In genomic region chr6:44627879-44628271, GRCh38 we compare ENCODE assay signal across 13 cellular contexts.
A peak's percentile ranks its signal among the peaks of the same experiment; 100 is the strongest.
DNase-seq lines count a peak whose midpoint lies in the region; ATAC-seq and TF ChIP-seq lines count a peak whose summit lies in the region.
"Had no signal": no experiment of that assay in that cellular context is flagged by ENCODE, and none has a peak within 500 bp of the region (broad histone marks: within the 10 kb centered on the region; RNA-seq: fewer than 3 reads in every experiment).

No MANE protein-coding gene starts in this region.

- no peak overlapping the region for H3K27ac ChIP-seq in OCI-LY3 (ENCODE audit: low read length)
- H3K27ac ChIP-seq in neural progenitor cell: no peak overlapping the region
- H3K27ac ChIP-seq: 22Rv1 had no signal

- H3K4me3 Mint-ChIP-seq in T-helper 2 cell treated with Interferon-gamma antibody and Interleukin-4, amounts not matched to agents 5 μg/mL and 100 μg/mL, for 36 hours: no peak overlapping the region
- H3K4me3 Mint-ChIP-seq in neural progenitor cell: no peak overlapping the region
- H3K4me3 Mint-ChIP-seq in activated naive CD4-positive, alpha-beta T cell treated with anti-CD3 and anti-CD28 coated beads for 36 hours: no peak overlapping the region

- no peaks in the 10 kb centered on the region for H3K36me3 Mint-ChIP-seq in T-helper 2 cell treated with Interferon-gamma antibody and Interleukin-4, amounts not matched to agents 5 μg/mL and 100 μg/mL, for 36 hours (ENCODE audit: low read depth)
- no peaks in the 10 kb centered on the region for H3K36me3 Mint-ChIP-seq in neural progenitor cell
- H3K36me3 Mint-ChIP-seq in activated naive CD4-positive, alpha-beta T cell treated with anti-CD3 and anti-CD28 coated beads for 36 hours (ENCODE audit: low read depth): no peaks in the 10 kb centered on the region
- H3K36me3 Mint-ChIP-seq: CD4-positive, alpha-beta memory T cell had no signal

- CTCF ChIA-PET in activated naive CD4-positive, alpha-beta T cell treated with anti-CD3 and anti-CD28 coated beads for 36 hours (lab: Charles Lee): interaction anchor here (1.1 to 1.4 kb wide), 2 partner anchors 27 to 152 kb away, joined by 3 read pairs; no protein-coding TSS in a partner anchor

- H3K4me2 ChIP-seq in OCI-LY3 (ENCODE audit: low read length): peak overlapping the region; percentile 43
- H3K4me2 ChIP-seq in neural progenitor cell: no peak overlapping the region

- no peak overlapping the region for H3K4me3 ChIP-seq in OCI-LY3 (ENCODE audit: low read length)
- H3K4me3 ChIP-seq in neural progenitor cell: no peak overlapping the region

- H3K27me3 ChIP-seq in OCI-LY3 (ENCODE audit: low read depth, low read length) (peaks cover 12% of the 10 kb centered on the region), neural progenitor cell (no peaks in the 10 kb centered on the region)

- peak overlapping the region; percentile 74 for H3K27ac Mint-ChIP-seq in T-helper 2 cell treated with Interferon-gamma antibody and Interleukin-4, amounts not matched to agents 5 μg/mL and 100 μg/mL, for 36 hours
- peak overlapping the region; percentile 65 for H3K27ac Mint-ChIP-seq in neural progenitor cell
- H3K27ac Mint-ChIP-seq in activated naive CD4-positive, alpha-beta T cell treated with anti-CD3 and anti-CD28 coated beads for 36 hours: no peak overlapping the region

- H3F3A ChIP-seq in neural progenitor cell (ENCODE audit: low read depth): no peaks in the 10 kb centered on the region

- no peaks in the 10 kb centered on the region for H4K20me1 ChIP-seq in OCI-LY3 (ENCODE audit: insufficient read depth, low read length)
- no peaks in the 10 kb centered on the region for H4K20me1 ChIP-seq in neural progenitor cell (ENCODE audit: low read depth)

- H3K9me3 ChIP-seq in OCI-LY3 (ENCODE audit: insufficient read depth, low read length): no peaks in the 10 kb centered on the region
- H3K9me3 ChIP-seq in neural progenitor cell (ENCODE audit: low read depth): no peaks in the 10 kb centered on the region

- H3K79me2 ChIP-seq in OCI-LY3 (ENCODE audit: low read length) (no peaks in the 10 kb centered on the region), neural progenitor cell (ENCODE audit: low read depth) (no peaks in the 10 kb centered on the region)

- H3K36me3 ChIP-seq in OCI-LY3 (replicated peaks; ENCODE audit: low read depth, low read length) (no peaks in the 10 kb centered on the region), neural progenitor cell (no peaks in the 10 kb centered on the region)

- ATAC-seq in GM21526 (IDR thresholded peaks at IDR 0.05; ENCODE audit: low FRiP score, unreplicated experiment) (no peak), GM21360 (IDR thresholded peaks at IDR 0.05; ENCODE audit: unreplicated experiment) (no peak)

- H3K9ac ChIP-seq in OCI-LY3 (ENCODE audit: low read length) (no peak overlapping the region), neural progenitor cell (no peak overlapping the region)

- no peaks in the 10 kb centered on the region for H3K9me3 Mint-ChIP-seq in T-helper 2 cell treated with Interferon-gamma antibody and Interleukin-4, amounts not matched to agents 5 μg/mL and 100 μg/mL, for 36 hours
- H3K9me3 Mint-ChIP-seq in neural progenitor cell: no peaks in the 10 kb centered on the region
- no peaks in the 10 kb centered on the region for H3K9me3 Mint-ChIP-seq in activated naive CD4-positive, alpha-beta T cell treated with anti-CD3 and anti-CD28 coated beads for 36 hours
- H3K9me3 Mint-ChIP-seq: CD4-positive, alpha-beta memory T cell had no signal

- H3K27me3 Mint-ChIP-seq in T-helper 2 cell treated with Interferon-gamma antibody and Interleukin-4, amounts not matched to agents 5 μg/mL and 100 μg/mL, for 36 hours (ENCODE audit: low read depth): no peaks in the 10 kb centered on the region
- peaks cover 4% of the 10 kb centered on the region for H3K27me3 Mint-ChIP-seq in neural progenitor cell (ENCODE audit: insufficient read depth, low read depth)
- H3K27me3 Mint-ChIP-seq in activated naive CD4-positive, alpha-beta T cell treated with anti-CD3 and anti-CD28 coated beads for 36 hours (ENCODE audit: low read depth): no peaks in the 10 kb centered on the region

- DNase-seq in T-helper 2 cell treated with Interferon-gamma antibody and Interleukin-4, amounts not matched to agents 5 μg/mL and 100 μg/mL, for 36 hours (ENCODE audit: low spot score): no peak
- DNase-seq in T-helper 2 cell: no peak
- no peak for DNase-seq in neural progenitor cell (ENCODE audit: low spot score)
- no peak for DNase-seq in activated naive CD4-positive, alpha-beta T cell treated with anti-CD3 and anti-CD28 coated beads for 36 hours
- no peak for DNase-seq in NK-92 (lab: John Stamatoyannopoulos, UW; ENCODE audit: unreplicated experiment)
- DNase-seq: CD4-positive, alpha-beta memory T cell; DMS79; IMR-90; KBM-7 had no signal

- H2AFZ ChIP-seq in OCI-LY3 (ENCODE audit: low read depth, low read length): peak overlapping the region; percentile 54; the same call in 1 of the 2 replicates
- no peak overlapping the region for H2AFZ ChIP-seq in neural progenitor cell (replicated peaks)

- H3K4me1 ChIP-seq in OCI-LY3 (ENCODE audit: low read length): peaks cover 55% of the 10 kb centered on the region
- peaks cover 16% of the 10 kb centered on the region for H3K4me1 ChIP-seq in neural progenitor cell

- TF ChIP-seq CTCF in OCI-LY3 (IDR thresholded peaks at IDR 0.05; ENCODE audit: low read depth, low read length) (no peak), neural progenitor cell (IDR thresholded peaks at IDR 0.05) (no peak)

- intact Hi-C loops in activated naive CD4-positive, alpha-beta T cell treated with anti-CD3 and anti-CD28 coated beads for 36 hours (cut with micrococcal nuclease): no loop called here

- peaks cover 22% of the 10 kb centered on the region for H3K4me1 Mint-ChIP-seq in T-helper 2 cell treated with Interferon-gamma antibody and Interleukin-4, amounts not matched to agents 5 μg/mL and 100 μg/mL, for 36 hours (ENCODE audit: low read depth)
- peaks cover 46% of the 10 kb centered on the region for H3K4me1 Mint-ChIP-seq in neural progenitor cell
- H3K4me1 Mint-ChIP-seq in activated naive CD4-positive, alpha-beta T cell treated with anti-CD3 and anti-CD28 coated beads for 36 hours (ENCODE audit: low read depth): peaks cover 13% of the 10 kb centered on the region
